14 cellular contexts compared by ENCODE assay signal in the genomic region with DNA sequence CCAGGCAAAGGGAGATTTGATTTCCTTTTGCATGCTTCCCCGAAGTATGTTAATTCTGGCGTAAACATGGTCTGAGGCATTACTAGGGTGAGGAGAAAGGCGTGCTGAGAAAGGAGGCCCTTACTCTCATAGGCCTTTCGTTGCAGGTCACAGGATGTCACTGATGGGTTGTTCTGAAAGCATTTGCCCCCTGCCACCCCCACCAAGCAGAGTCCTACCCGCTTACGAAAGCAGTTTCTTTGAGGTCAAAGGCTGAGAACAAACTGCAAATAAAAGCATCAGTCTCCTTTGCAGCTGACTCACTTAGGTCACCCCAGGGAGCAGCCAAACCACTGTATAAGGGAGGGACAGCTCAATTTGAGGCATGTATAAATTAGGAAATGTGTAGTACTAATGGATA. TPM values are rescaled to one million over a fixed set of nuclear protein-coding genes. Genes with fewer than 3 reads are reported as not detected.
DNase-seq lines count a peak whose midpoint lies in the region; ATAC-seq and TF ChIP-seq lines count a peak whose summit lies in the region.
"Had no signal": no experiment of that assay in that cellular context is flagged by ENCODE, and none has a peak within 500 bp of the region (broad histone marks: within the 10 kb centered on the region; RNA-seq: fewer than 3 reads in every experiment).

No MANE protein-coding gene starts in this region.

- ATAC-seq in WTC11 (peak; percentile 49), thoracic aorta (ENCODE audit: insufficient number of reproducible peaks, low FRiP score, low read depth) (peak; percentile 70), HG02759 (IDR thresholded peaks at IDR 0.05; ENCODE audit: unreplicated experiment) (no peak)
- ATAC-seq in CD4-positive, alpha-beta T cell (ENCODE audit: poor library complexity) = no peak
- ATAC-seq: stimulated activated naive CD8-positive, alpha-beta T cell treated with anti-CD3 and anti-CD28 coated beads, Interleukin-15, amount 100 ng/mL, for 72 hours had no signal

- POLR2A ChIA-PET in WTC11 (lab: Charles Lee) = no interaction called here
- POLR2A ChIA-PET in CD4-positive, alpha-beta T cell (lab: Charles Lee) = no interaction called here

- H3K4me3 Mint-ChIP-seq in WTC11 = no peak overlapping the region
- H3K4me3 Mint-ChIP-seq in nephron progenitor cell = no peak overlapping the region
- no peak overlapping the region for H3K4me3 Mint-ChIP-seq in CD4-positive, alpha-beta T cell
- H3K4me3 Mint-ChIP-seq: CD14-positive monocyte; stimulated activated naive CD8-positive, alpha-beta T cell treated with anti-CD3 and anti-CD28 coated beads, Interleukin-15, amount 100 ng/mL, for 72 hours had no signal

- H3K27me3 Mint-ChIP-seq in WTC11 (ENCODE audit: low read depth) (no peaks in the 10 kb centered on the region), nephron progenitor cell (ENCODE audit: low read depth, poor library complexity) (no peaks in the 10 kb centered on the region)
- H3K27me3 Mint-ChIP-seq in CD4-positive, alpha-beta T cell = no peaks in the 10 kb centered on the region
- H3K27me3 Mint-ChIP-seq: stimulated activated naive CD8-positive, alpha-beta T cell treated with anti-CD3 and anti-CD28 coated beads, Interleukin-15, amount 100 ng/mL, for 72 hours had no signal

- CTCF ChIA-PET in WTC11 (lab: Charles Lee) = interaction anchor here (2.0 to 2.1 kb wide), 2 partner anchors 10 to 21 kb away, joined by 8 to 9 read pairs; no protein-coding TSS in a partner anchor
- CTCF ChIA-PET in CD4-positive, alpha-beta T cell (lab: Charles Lee) = interaction anchor here (0.9 to 1.2 kb wide), 3 partner anchors 13 to 71 kb away, joined by 3 to 4 read pairs (median 3); no protein-coding TSS in a partner anchor

- H3K4me1 ChIP-seq in thoracic aorta (ENCODE audit: control insufficient read depth in 1 of 2, low read depth in 2 of 2) = peaks cover 15 to 43% of the 10 kb centered on the region in 2 donors

- DNase-seq in WTC11 (ENCODE audit: low spot score) (no peak), fibroblast of pulmonary artery (ENCODE audit: low read depth) (peak; percentile 52), nephron progenitor cell (no peak), thoracic aorta (ENCODE audit: low spot score) (no peak), DMS153 treated with DMSO at 0.1 percent for 48 hours (lab: John Stamatoyannopoulos, UW; ENCODE audit: unreplicated experiment) (no peak), NK-92 (lab: John Stamatoyannopoulos, UW; ENCODE audit: unreplicated experiment) (no peak)
- DNase-seq in CD4-positive, alpha-beta T cell = no peak
- DNase-seq: Kasumi-1; midbrain; NCI-H2171 treated with DMSO at 0.1 percent for 48 hours; stimulated activated naive CD8-positive, alpha-beta T cell treated with anti-CD3 and anti-CD28 coated beads, Interleukin-15, amount 100 ng/mL, for 72 hours had no signal

- H3K27ac ChIP-seq in thoracic aorta = peak overlapping the region; percentile 61 to 79
- no peak overlapping the region for H3K27ac ChIP-seq in CD4-positive, alpha-beta T cell (ENCODE audit: low read depth, low read length)
- H3K27ac ChIP-seq: RWPE1 had no signal

- H3K27me3 ChIP-seq in thoracic aorta (replicated peaks; ENCODE audit: insufficient read depth) = no peaks in the 10 kb centered on the region
- H3K27me3 ChIP-seq in CD4-positive, alpha-beta T cell (ENCODE audit: control insufficient read depth, insufficient read depth, low read length) = no peaks in the 10 kb centered on the region

- H3K27ac Mint-ChIP-seq in WTC11 (no peak overlapping the region), nephron progenitor cell (peak overlapping the region; percentile 71)
- H3K27ac Mint-ChIP-seq in CD4-positive, alpha-beta T cell = no peak overlapping the region
- H3K27ac Mint-ChIP-seq: stimulated activated naive CD8-positive, alpha-beta T cell treated with anti-CD3 and anti-CD28 coated beads, Interleukin-15, amount 100 ng/mL, for 72 hours had no signal

- intact Hi-C loops in CD4-positive, alpha-beta T cell (cut with DNase I, micrococcal nuclease) = loop anchor here in 1 of 2 experiments (5.0 kb wide), 1 partner anchor 249 kb away; no protein-coding TSS in a partner anchor

- no peaks in the 10 kb centered on the region for H3K9me3 ChIP-seq in thoracic aorta
- H3K9me3 ChIP-seq in CD4-positive, alpha-beta T cell (ENCODE audit: control insufficient read depth, low read length) = no peaks in the 10 kb centered on the region

- H3K4me1 Mint-ChIP-seq in WTC11 = peaks cover 21% of the 10 kb centered on the region
- peaks cover 30% of the 10 kb centered on the region for H3K4me1 Mint-ChIP-seq in nephron progenitor cell
- no peaks in the 10 kb centered on the region for H3K4me1 Mint-ChIP-seq in CD4-positive, alpha-beta T cell (ENCODE audit: low read depth)
- H3K4me1 Mint-ChIP-seq: CD14-positive monocyte; stimulated activated naive CD8-positive, alpha-beta T cell treated with anti-CD3 and anti-CD28 coated beads, Interleukin-15, amount 100 ng/mL, for 72 hours had no signal

- H3K4me3 ChIP-seq in fibroblast of pulmonary artery (replicated peaks; ENCODE audit: low read depth, low read length) (no peak overlapping the region), thoracic aorta (no peak overlapping the region)

- H3K9me3 Mint-ChIP-seq in WTC11 = no peaks in the 10 kb centered on the region
- H3K9me3 Mint-ChIP-seq in nephron progenitor cell = no peaks in the 10 kb centered on the region
- no peaks in the 10 kb centered on the region for H3K9me3 Mint-ChIP-seq in CD4-positive, alpha-beta T cell
- H3K9me3 Mint-ChIP-seq: CD14-positive monocyte; stimulated activated naive CD8-positive, alpha-beta T cell treated with anti-CD3 and anti-CD28 coated beads, Interleukin-15, amount 100 ng/mL, for 72 hours had no signal

- H3K36me3 ChIP-seq in thoracic aorta = no peaks in the 10 kb centered on the region

- H3K36me3 Mint-ChIP-seq in WTC11 (no peaks in the 10 kb centered on the region), nephron progenitor cell (ENCODE audit: low read depth) (no peaks in the 10 kb centered on the region)
- H3K36me3 Mint-ChIP-seq in CD4-positive, alpha-beta T cell (ENCODE audit: low read depth) = no peaks in the 10 kb centered on the region
- H3K36me3 Mint-ChIP-seq: CD14-positive monocyte had no signal

- TF ChIP-seq CTCF in WTC11 (IDR thresholded peaks at IDR 0.05) = no peak
- TF ChIP-seq CTCF in fibroblast of pulmonary artery (IDR thresholded peaks at IDR 0.05; ENCODE audit: low read length, missing control alignments) = no peak
- no peak for TF ChIP-seq CTCF in nephron progenitor cell (IDR thresholded peaks at IDR 0.05)
- no peak for TF ChIP-seq CTCF in thoracic aorta (IDR thresholded peaks at IDR 0.05)
- no peak for TF ChIP-seq CTCF in CD4-positive, alpha-beta T cell (IDR thresholded peaks at IDR 0.05)

TF ChIP-seq in WTC11, 78 proteins besides CTCF, POLR2A, EP300 and RAD21 (continues in another document):
- TF ChIP-seq, protein P1, sequence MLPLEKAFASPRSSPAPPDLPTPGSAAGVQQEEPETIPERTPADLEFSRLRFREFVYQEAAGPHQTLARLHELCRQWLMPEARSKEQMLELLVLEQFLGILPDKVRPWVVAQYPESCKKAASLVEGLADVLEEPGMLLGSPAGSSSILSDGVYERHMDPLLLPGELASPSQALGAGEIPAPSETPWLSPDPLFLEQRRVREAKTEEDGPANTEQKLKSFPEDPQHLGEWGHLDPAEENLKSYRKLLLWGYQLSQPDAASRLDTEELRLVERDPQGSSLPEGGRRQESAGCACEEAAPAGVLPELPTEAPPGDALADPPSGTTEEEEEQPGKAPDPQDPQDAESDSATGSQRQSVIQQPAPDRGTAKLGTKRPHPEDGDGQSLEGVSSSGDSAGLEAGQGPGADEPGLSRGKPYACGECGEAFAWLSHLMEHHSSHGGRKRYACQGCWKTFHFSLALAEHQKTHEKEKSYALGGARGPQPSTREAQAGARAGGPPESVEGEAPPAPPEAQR (CRISPR knock-in tag; IDR thresholded peaks at IDR 0.05) = no peak
- TF ChIP-seq, protein P2, sequence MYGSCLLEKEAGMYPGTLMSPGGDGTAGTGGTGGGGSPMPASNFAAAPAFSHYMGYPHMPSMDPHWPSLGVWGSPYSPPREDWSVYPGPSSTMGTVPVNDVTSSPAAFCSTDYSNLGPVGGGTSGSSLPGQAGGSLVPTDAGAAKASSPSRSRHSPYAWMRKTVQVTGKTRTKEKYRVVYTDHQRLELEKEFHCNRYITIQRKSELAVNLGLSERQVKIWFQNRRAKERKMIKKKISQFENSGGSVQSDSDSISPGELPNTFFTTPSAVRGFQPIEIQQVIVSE (CRISPR knock-in tag; IDR thresholded peaks at IDR 0.05; ENCODE audit: borderline replicate concordance) = no peak
- TF ChIP-seq FOXJ3 (CRISPR knock-in tag; IDR thresholded peaks at IDR 0.05; ENCODE audit: borderline replicate concordance) (no peak), ZNF396 (CRISPR knock-in tag; IDR thresholded peaks at IDR 0.05; ENCODE audit: borderline replicate concordance) (no peak), CREM (CRISPR knock-in tag; IDR thresholded peaks at IDR 0.05) (no peak), EMX1 (CRISPR knock-in tag; IDR thresholded peaks at IDR 0.05) (no peak), NR3C1 (CRISPR knock-in tag; conservative IDR thresholded peaks at IDR 0.05; ENCODE audit: low read depth) (no peak), TEAD4 (CRISPR knock-in tag; IDR thresholded peaks at IDR 0.05) (no peak)
- TF ChIP-seq, protein P3, sequence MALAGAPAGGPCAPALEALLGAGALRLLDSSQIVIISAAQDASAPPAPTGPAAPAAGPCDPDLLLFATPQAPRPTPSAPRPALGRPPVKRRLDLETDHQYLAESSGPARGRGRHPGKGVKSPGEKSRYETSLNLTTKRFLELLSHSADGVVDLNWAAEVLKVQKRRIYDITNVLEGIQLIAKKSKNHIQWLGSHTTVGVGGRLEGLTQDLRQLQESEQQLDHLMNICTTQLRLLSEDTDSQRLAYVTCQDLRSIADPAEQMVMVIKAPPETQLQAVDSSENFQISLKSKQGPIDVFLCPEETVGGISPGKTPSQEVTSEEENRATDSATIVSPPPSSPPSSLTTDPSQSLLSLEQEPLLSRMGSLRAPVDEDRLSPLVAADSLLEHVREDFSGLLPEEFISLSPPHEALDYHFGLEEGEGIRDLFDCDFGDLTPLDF (CRISPR knock-in tag; IDR thresholded peaks at IDR 0.05) = no peak

RNA-seq across cellular contexts. Expression of a gene that starts 57.1 kb away (rescaled TPM):
- 12.5 to 15.6 TPM (median 14.6 TPM) in 3 replicates for total RNA-seq in WTC11 (2021)
- 10 to 100 TPM; 20.0 to 22.3 TPM for total RNA-seq in thoracic aorta
- 10 to 100 TPM; 46.3 to 46.6 TPM for total RNA-seq in CD4-positive, alpha-beta T cell

Comparison
In these comparisons a context has a peak if more than half of its experiments do, and no peak if none do; other contexts are left out.
1. ATAC-seq: peak in WTC11 (single experiment) and thoracic aorta (single experiment); none in CD4-positive, alpha-beta T cell (single experiment) and HG02759 (single experiment).